8 cellular contexts compared by ENCODE assay signal in genomic region chr12:116319316-116319715, GRCh38. TPM values are rescaled to one million over a fixed set of nuclear protein-coding genes. Genes with fewer than 3 reads are reported as not detected.
A peak's percentile ranks its signal among the peaks of the same experiment; 100 is the strongest.
DNase-seq lines count a peak whose midpoint lies in the region; ATAC-seq lines count a peak whose summit lies in the region.

No MANE protein-coding gene starts in this region.

- H3K9me3 Mint-ChIP-seq in stimulated activated naive CD8-positive, alpha-beta T cell treated with anti-CD3 and anti-CD28 coated beads, Interleukin-15, amount 100 ng/mL, for 72 hours = no peaks in the 10 kb centered on the region

- no peaks in the 10 kb centered on the region for H3K27me3 Mint-ChIP-seq in stimulated activated naive CD8-positive, alpha-beta T cell treated with anti-CD3 and anti-CD28 coated beads, Interleukin-15, amount 100 ng/mL, for 72 hours

- H3K9me3 ChIP-seq in SJSA1 (replicated peaks) = no peaks in the 10 kb centered on the region

- H3K36me3 ChIP-seq in SJSA1 = no peaks in the 10 kb centered on the region

- DNase-seq in NCI-H2107 treated with DMSO at 0.1 percent for 48 hours (lab: John Stamatoyannopoulos, UW; ENCODE audit: unreplicated experiment) = peak; percentile 66
- no peak for DNase-seq in NCI-H2107 (lab: John Stamatoyannopoulos, UW)
- no peak for DNase-seq in SJSA1 (ENCODE audit: low read depth in 1 of 2, low spot score in 2 of 2)
- DNase-seq in fibroblast of the conjunctiva (ENCODE audit: low read depth) = peak; percentile 82
- DNase-seq in stimulated activated naive CD8-positive, alpha-beta T cell treated with anti-CD3 and anti-CD28 coated beads, Interleukin-15, amount 100 ng/mL, for 72 hours = no peak
- DNase-seq in effector CD8-positive, alpha-beta T cell (lab: John Stamatoyannopoulos, UW) = no peak
- no peak for DNase-seq in GDM1 (lab: John Stamatoyannopoulos, UW)

- H3K4me1 Mint-ChIP-seq in stimulated activated naive CD8-positive, alpha-beta T cell treated with anti-CD3 and anti-CD28 coated beads, Interleukin-15, amount 100 ng/mL, for 72 hours = peaks cover 64% of the 10 kb centered on the region

- H3K27ac ChIP-seq in SJSA1 = peak overlapping the region; percentile 38; the same call in 1 of the 2 replicates

- peak overlapping the region; percentile 88 to 90 for H3K27ac Mint-ChIP-seq in stimulated activated naive CD8-positive, alpha-beta T cell treated with anti-CD3 and anti-CD28 coated beads, Interleukin-15, amount 100 ng/mL, for 72 hours

- peaks cover 20% of the 10 kb centered on the region for H3K4me1 ChIP-seq in SJSA1 (replicated peaks)

- H3K4me3 Mint-ChIP-seq in stimulated activated naive CD8-positive, alpha-beta T cell treated with anti-CD3 and anti-CD28 coated beads, Interleukin-15, amount 100 ng/mL, for 72 hours = peak overlapping the region; percentile 63 to 73

- H3K27me3 ChIP-seq in SJSA1 (replicated peaks) = no peaks in the 10 kb centered on the region

- H3K4me3 ChIP-seq in SJSA1 = no peak overlapping the region

- no peak for ATAC-seq in stimulated activated naive CD8-positive, alpha-beta T cell treated with anti-CD3 and anti-CD28 coated beads, Interleukin-15, amount 100 ng/mL, for 72 hours
- ATAC-seq in GM18520 (IDR thresholded peaks at IDR 0.05; ENCODE audit: unreplicated experiment) = no peak

RNA-seq across cellular contexts. Expression of gene MED13L, which starts 41.8 kb away (rescaled TPM):
- 52.2 and 69.5 TPM in 2 replicates for total RNA-seq in SJSA1 (2014; rRNA removed; shearing (Covaris generic))

Comparison
In these comparisons a context has a peak if more than half of its experiments do, and no peak if none do; other contexts are left out.
1. DNase-seq: peak in NCI-H2107 treated with DMSO at 0.1 percent for 48 hours (single experiment) and fibroblast of the conjunctiva (single experiment); none in NCI-H2107 (single experiment), SJSA1 (0 of 2), stimulated activated naive CD8-positive, alpha-beta T cell treated with anti-CD3 and anti-CD28 coated beads, Interleukin-15, amount 100 ng/mL, for 72 hours (0 of 2), effector CD8-positive, alpha-beta T cell (single experiment) and GDM1 (single experiment).